Comparison of ENCODE assay signal across 8 cellular contexts in the genomic region with DNA sequence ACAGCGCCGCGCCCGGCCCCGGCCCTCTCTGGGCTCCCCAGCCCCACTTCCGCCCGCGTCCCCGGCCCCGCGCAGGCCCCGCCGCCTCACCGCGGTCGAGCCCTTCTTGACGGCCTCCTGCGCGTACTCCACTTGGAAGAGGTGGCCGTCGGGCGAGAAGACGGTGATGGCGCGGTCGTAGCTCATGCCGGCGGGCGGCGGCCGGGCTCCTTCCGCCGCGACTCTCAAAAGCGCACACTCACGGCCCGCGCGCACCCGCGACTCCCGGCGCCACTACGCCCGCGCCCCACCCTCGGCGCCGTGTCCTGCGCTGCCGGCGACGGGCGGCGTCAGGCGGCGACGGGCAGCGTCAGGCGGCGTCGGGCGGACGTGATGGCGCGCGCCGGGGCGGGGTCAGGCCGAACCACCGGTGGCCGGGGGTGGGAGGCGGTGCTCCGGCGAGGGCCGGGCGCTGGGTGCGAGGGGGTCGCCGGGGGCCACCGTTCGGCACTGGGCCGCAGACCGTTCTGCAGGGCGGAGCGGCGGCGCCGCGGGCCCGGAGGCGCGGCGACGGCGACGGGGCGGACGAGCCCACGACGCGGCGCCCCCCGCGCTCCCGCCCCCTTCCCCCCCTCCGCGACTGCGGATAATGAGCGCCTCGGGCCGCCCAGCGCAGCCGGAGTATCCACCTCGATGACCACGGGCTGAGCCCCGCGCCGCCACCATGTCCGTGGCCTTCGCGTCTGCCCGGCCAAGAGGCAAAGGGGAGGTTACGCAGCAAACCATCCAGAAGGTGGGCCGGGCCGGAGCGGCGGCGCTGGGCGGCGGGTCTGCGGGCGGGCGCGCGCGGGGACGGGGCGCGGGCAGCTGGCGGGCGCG. TPM values are rescaled to one million over a fixed set of nuclear protein-coding genes. Genes with fewer than 3 reads are reported as not detected.
DNase-seq lines count a peak whose midpoint lies in the region; ATAC-seq, FAIRE-seq and TF ChIP-seq lines count a peak whose summit lies in the region.

A gene (minus strand): TSS at position 277 of the 858 bp plus-strand sequence. CDS start 91 bp downstream, at position 186.
A gene with protein sequence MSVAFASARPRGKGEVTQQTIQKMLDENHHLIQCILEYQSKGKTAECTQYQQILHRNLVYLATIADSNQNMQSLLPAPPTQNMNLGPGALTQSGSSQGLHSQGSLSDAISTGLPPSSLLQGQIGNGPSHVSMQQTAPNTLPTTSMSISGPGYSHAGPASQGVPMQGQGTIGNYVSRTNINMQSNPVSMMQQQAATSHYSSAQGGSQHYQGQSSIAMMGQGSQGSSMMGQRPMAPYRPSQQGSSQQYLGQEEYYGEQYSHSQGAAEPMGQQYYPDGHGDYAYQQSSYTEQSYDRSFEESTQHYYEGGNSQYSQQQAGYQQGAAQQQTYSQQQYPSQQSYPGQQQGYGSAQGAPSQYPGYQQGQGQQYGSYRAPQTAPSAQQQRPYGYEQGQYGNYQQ (plus strand): TSS at position 652 of the 858 bp plus-strand sequence. CDS start 52 bp downstream, at position 704.

- DNase-seq in SIG-M5 treated with dmso at 0.1 percent for 504 hours (lab: John Stamatoyannopoulos, UW; ENCODE audit: unreplicated experiment) (peak; percentile 90), SIG-M5 (lab: John Stamatoyannopoulos, UW) (no peak), NCI-H2107 (lab: John Stamatoyannopoulos, UW) (peak; percentile 88), WERI-Rb-1 (peak; percentile 76), bronchial epithelial cell (ENCODE audit: low read depth) (peak; percentile 57), islet precursor cell (peak; percentile 86)
- DNase-seq in stimulated activated CD4-positive, alpha-beta T cell treated with anti-CD3 and anti-CD28 coated beads, Interleukin-12 subunit alpha, Interleukin-12 subunit beta, amount 100 ng/mL, for 4 hours = peak; percentile 86

- peaks cover 47% of the 10 kb centered on the region for H3K36me3 ChIP-seq in WERI-Rb-1
- peaks cover 22% of the 10 kb centered on the region for H3K36me3 ChIP-seq in bronchial epithelial cell (ENCODE audit: control insufficient read depth, insufficient read depth, low read length)

- ATAC-seq in HG02943 (IDR thresholded peaks at IDR 0.05; ENCODE audit: low read depth, unreplicated experiment) = peak; percentile 71

- H3K27me3 ChIP-seq in WERI-Rb-1 (ENCODE audit: insufficient read depth, low read depth, severe bottlenecking) = no peaks in the 10 kb centered on the region
- no peaks in the 10 kb centered on the region for H3K27me3 ChIP-seq in bronchial epithelial cell (ENCODE audit: control insufficient read depth, insufficient read depth, low read length)

- H3K27ac ChIP-seq in WERI-Rb-1 = peak within 1 kb of the TSS; percentile 96

- H3K9me3 ChIP-seq in WERI-Rb-1 (ENCODE audit: severe bottlenecking) = no peaks in the 10 kb centered on the region

- H3K4me3 ChIP-seq in WERI-Rb-1 (ENCODE audit: low read depth, low read length) (peak within 1 kb of the TSS; percentile 70), bronchial epithelial cell (ENCODE audit: low read depth, low read length) (peak within 1 kb of the TSS; percentile 65)

- no peak for FAIRE-seq in bronchial epithelial cell (lab: Jason Lieb, UNC)

- no peak for TF ChIP-seq CTCF in WERI-Rb-1 (IDR thresholded peaks at IDR 0.05; ENCODE audit: low read depth, low read length)
- TF ChIP-seq CTCF in bronchial epithelial cell (IDR thresholded peaks at IDR 0.05; ENCODE audit: insufficient read depth, low read length, severe bottlenecking) = no peak

RNA-seq across cellular contexts. Expression of the first gene that starts in this region (rescaled TPM):
- 516 and 626 TPM in 2 replicates for total RNA-seq in bronchial epithelial cell

RNA-seq across cellular contexts. Expression of the second gene that starts in this region (rescaled TPM):
- total RNA-seq in bronchial epithelial cell = 8.7 and 10.8 TPM in 2 replicates
